1 cellular context compared by ENCODE assay signal in the genomic region with DNA sequence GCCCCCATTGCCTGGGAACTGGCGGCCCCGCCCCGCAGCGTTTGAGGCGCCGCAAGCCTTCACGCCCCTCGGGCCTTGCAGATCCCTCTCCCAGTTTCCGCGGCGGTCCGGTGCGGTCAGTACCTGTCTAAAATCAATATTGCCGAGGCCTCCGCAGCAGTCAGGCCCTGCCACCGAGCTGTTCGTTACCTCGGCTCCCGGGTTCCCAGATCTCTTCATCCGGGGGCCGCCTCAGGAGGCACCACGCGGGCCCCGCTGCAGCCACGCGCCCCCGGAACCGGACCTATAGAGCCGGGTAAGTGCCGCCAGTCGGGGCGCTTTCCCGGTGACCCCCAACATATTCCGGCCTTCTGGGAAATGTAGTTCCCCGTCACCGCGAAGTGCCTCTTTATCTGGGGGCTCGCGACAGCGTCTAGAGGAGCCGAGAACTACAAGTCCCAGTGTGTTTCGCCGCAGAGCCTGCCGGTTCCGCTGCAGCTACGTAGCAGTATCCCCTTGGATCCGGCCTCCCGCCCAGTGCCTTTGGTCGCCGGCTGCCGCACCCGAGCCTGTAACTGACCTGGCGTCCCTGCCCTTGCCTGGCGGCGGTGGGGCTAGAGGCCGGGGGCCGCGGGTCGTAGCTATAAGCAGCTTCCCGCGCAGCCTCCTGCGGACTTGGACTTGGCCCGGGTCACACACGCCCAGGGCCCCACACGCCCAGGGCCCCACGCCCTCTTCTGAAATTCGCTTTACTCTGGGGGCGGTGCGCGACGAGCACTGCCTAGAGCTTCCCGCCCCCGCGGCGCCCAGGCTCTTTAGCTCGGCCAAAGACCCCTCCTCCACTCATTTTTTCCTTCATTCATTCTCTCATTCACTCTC.
TF ChIP-seq lines count a peak whose summit lies in the region.

A gene with protein sequence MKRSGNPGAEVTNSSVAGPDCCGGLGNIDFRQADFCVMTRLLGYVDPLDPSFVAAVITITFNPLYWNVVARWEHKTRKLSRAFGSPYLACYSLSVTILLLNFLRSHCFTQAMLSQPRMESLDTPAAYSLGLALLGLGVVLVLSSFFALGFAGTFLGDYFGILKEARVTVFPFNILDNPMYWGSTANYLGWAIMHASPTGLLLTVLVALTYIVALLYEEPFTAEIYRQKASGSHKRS (minus strand): TSS at position 301 of the 858 bp plus-strand sequence. CDS start 82 bp downstream, at position 219.

TF ChIP-seq in WTC11, 78 proteins besides CTCF, POLR2A, EP300 and RAD21 (continued from another document):
- TF ChIP-seq, protein P1, sequence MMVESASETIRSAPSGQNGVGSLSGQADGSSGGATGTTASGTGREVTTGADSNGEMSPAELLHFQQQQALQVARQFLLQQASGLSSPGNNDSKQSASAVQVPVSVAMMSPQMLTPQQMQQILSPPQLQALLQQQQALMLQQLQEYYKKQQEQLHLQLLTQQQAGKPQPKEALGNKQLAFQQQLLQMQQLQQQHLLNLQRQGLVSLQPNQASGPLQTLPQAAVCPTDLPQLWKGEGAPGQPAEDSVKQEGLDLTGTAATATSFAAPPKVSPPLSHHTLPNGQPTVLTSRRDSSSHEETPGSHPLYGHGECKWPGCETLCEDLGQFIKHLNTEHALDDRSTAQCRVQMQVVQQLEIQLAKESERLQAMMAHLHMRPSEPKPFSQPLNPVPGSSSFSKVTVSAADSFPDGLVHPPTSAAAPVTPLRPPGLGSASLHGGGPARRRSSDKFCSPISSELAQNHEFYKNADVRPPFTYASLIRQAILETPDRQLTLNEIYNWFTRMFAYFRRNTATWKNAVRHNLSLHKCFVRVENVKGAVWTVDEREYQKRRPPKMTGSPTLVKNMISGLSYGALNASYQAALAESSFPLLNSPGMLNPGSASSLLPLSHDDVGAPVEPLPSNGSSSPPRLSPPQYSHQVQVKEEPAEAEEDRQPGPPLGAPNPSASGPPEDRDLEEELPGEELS (CRISPR knock-in tag; IDR thresholded peaks at IDR 0.05), result peak; percentile 19; the same call in 1 of the 2 replicates
- TF ChIP-seq, protein P2, sequence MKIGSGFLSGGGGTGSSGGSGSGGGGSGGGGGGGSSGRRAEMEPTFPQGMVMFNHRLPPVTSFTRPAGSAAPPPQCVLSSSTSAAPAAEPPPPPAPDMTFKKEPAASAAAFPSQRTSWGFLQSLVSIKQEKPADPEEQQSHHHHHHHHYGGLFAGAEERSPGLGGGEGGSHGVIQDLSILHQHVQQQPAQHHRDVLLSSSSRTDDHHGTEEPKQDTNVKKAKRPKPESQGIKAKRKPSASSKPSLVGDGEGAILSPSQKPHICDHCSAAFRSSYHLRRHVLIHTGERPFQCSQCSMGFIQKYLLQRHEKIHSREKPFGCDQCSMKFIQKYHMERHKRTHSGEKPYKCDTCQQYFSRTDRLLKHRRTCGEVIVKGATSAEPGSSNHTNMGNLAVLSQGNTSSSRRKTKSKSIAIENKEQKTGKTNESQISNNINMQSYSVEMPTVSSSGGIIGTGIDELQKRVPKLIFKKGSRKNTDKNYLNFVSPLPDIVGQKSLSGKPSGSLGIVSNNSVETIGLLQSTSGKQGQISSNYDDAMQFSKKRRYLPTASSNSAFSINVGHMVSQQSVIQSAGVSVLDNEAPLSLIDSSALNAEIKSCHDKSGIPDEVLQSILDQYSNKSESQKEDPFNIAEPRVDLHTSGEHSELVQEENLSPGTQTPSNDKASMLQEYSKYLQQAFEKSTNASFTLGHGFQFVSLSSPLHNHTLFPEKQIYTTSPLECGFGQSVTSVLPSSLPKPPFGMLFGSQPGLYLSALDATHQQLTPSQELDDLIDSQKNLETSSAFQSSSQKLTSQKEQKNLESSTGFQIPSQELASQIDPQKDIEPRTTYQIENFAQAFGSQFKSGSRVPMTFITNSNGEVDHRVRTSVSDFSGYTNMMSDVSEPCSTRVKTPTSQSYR (CRISPR knock-in tag; IDR thresholded peaks at IDR 0.05), result 0 out of 2 replicates have a peak, but pooled peaks have one; percentile 22
- TF ChIP-seq, protein P3, sequence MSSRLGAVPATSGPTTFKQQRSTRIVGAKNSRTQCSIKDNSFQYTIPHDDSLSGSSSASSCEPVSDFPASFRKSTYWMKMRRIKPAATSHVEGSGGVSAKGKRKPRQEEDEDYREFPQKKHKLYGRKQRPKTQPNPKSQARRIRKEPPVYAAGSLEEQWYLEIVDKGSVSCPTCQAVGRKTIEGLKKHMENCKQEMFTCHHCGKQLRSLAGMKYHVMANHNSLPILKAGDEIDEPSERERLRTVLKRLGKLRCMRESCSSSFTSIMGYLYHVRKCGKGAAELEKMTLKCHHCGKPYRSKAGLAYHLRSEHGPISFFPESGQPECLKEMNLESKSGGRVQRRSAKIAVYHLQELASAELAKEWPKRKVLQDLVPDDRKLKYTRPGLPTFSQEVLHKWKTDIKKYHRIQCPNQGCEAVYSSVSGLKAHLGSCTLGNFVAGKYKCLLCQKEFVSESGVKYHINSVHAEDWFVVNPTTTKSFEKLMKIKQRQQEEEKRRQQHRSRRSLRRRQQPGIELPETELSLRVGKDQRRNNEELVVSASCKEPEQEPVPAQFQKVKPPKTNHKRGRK (CRISPR knock-in tag; IDR thresholded peaks at IDR 0.05; ENCODE audit: borderline replicate concordance), result no peak
- TF ChIP-seq, protein P4, sequence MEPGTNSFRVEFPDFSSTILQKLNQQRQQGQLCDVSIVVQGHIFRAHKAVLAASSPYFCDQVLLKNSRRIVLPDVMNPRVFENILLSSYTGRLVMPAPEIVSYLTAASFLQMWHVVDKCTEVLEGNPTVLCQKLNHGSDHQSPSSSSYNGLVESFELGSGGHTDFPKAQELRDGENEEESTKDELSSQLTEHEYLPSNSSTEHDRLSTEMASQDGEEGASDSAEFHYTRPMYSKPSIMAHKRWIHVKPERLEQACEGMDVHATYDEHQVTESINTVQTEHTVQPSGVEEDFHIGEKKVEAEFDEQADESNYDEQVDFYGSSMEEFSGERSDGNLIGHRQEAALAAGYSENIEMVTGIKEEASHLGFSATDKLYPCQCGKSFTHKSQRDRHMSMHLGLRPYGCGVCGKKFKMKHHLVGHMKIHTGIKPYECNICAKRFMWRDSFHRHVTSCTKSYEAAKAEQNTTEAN (CRISPR knock-in tag; IDR thresholded peaks at IDR 0.05), result peak; percentile 57; the same call in 1 of the 2 replicates
- peak; percentile 62; the same call in 1 of the 2 replicates for TF ChIP-seq ETV6 (CRISPR knock-in tag; IDR thresholded peaks at IDR 0.05)
